ENCODE assay signal across 18 cellular contexts in the genomic region with DNA sequence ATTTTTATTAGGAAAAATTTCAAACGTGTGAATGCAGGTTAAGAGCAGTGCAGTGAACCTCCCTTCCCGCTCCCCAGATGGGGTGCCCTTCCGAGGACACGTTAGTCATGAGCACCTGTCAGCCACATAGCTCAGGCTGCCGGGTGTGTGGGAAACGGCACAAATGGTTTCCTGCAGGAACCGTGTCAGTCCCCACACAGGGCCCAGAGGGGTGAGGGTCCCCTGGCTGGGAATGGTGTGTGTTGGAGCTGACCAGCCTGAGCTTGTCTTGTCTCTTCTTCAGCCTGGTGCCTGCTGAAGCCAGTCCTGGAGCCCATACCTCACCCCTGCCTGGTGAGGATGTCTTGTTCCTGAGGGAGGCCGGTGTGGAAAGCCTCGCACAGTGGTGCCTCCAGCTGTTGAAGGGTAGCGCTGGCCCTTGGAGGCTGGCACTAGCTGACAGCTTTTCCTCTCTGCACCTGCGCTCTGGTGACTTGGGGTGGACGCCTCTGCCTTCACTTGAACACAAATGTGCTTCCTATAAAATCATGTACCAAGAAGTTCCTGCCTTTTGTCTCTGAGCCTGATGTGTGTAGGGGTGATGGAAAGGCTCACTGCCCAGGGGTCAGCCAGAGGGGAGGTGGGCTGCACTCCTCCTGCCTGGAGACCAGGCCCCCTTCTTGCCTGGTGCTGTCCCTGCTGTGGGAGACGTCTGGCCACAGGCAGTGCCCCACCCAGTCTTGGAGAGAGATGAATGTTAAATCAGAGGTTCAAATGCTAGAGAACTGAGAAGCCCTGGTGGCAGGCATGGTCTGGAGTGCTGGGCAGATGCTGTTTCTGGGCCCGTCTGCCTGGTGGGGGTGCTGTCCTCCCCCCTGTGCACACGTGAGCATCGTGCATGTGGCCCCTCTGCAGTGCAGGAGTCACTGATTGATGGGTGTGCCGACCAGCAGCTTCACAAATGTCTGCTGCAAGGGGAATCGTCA.
A peak's percentile ranks its signal among the peaks of the same experiment; 100 is the strongest.
DNase-seq lines count a peak whose midpoint lies in the region; ATAC-seq and TF ChIP-seq lines count a peak whose summit lies in the region.
"Had no signal": no experiment of that assay in that cellular context is flagged by ENCODE, and none has a peak within 500 bp of the region (broad histone marks: within the 10 kb centered on the region; RNA-seq: fewer than 3 reads in every experiment).

No MANE protein-coding gene starts in this region.

- in situ Hi-C loops in mammary epithelial cell (cut with MboI; ENCODE audit: low sequenced_read_pairs in 2 of 2): no loop called here

- H3K9me3 ChIP-seq in mammary epithelial cell (replicated peaks; ENCODE audit: insufficient read depth, low read length) (peaks cover 27% of the 10 kb centered on the region), mucosa of descending colon (peaks cover 22% of the 10 kb centered on the region), upper lobe of left lung (peaks cover 9 to 21% (median 16%) of the 10 kb centered on the region in 4 donors), esophagus muscularis mucosa (peaks cover 0 to 40% (median 34%) of the 10 kb centered on the region in 4 donors)

- BruUV-seq in mammary epithelial cell (replicated peaks; lab: Mats Ljungman, UMichigan) (TSS peak; percentile 21), MCF 10A (replicated peaks; lab: Mats Ljungman, UMichigan) (no TSS peak)

- no peak overlapping the region for H2AFZ ChIP-seq in mammary epithelial cell (ENCODE audit: low read depth, low read length)
- H2AFZ ChIP-seq: neural progenitor cell had no signal

- no peak for DNase-seq in mammary epithelial cell
- no peak for DNase-seq in MCF 10A (ENCODE audit: unreplicated experiment)
- DNase-seq in coronary artery (ENCODE audit: low spot score): peak; percentile 41
- peak in 2 of 3 donors; percentile 12 to 37 for DNase-seq in mucosa of descending colon
- peak; percentile 10 to 50 for DNase-seq in upper lobe of left lung
- no peak for DNase-seq in NCI-H510A (lab: John Stamatoyannopoulos, UW)
- DNase-seq in esophagus muscularis mucosa (ENCODE audit: extremely low spot score): no peak
- DNase-seq: activated CD4-positive, alpha-beta T cell treated with anti-CD3 and anti-CD28 coated beads for 48 hours; cerebellar nuclear complex; effector memory CD4-positive, alpha-beta T cell; NCI-H1417 treated with DMSO at 0.1 percent for 48 hours; NCI-H526 treated with DMSO at 0.1 percent for 48 hours; retina; SHP77; SW 1271 had no signal

- no peaks in the 10 kb centered on the region for H3K4me1 Mint-ChIP-seq in MCF 10A (ENCODE audit: insufficient read depth, unreplicated experiment)
- H3K4me1 Mint-ChIP-seq: CD14-positive monocyte, neural progenitor cell had no signal

- H4K20me1 ChIP-seq in mammary epithelial cell (ENCODE audit: insufficient read depth, low read length): no peaks in the 10 kb centered on the region

- TF ChIP-seq POLR2A in upper lobe of left lung (IDR thresholded peaks at IDR 0.05): no peak
- TF ChIP-seq POLR2A in esophagus muscularis mucosa (IDR thresholded peaks at IDR 0.05; ENCODE audit: low read depth): no peak

- H3K36me3 Mint-ChIP-seq in MCF 10A (ENCODE audit: insufficient read depth, unreplicated experiment): peaks cover 36% of the 10 kb centered on the region

- CTCF ChIA-PET in mammary epithelial cell (lab: Charles Lee; ENCODE audit: low non-redundant PET) (no interaction called here), MCF 10A (lab: Yijun Ruan, JAX) (interaction anchor here (1.3 kb wide), 1 partner anchor 160 kb away, joined by 3 read pairs; no protein-coding TSS in a partner anchor)

- H3K27me3 ChIP-seq in mammary epithelial cell (ENCODE audit: insufficient read depth, low read length) (no peaks in the 10 kb centered on the region), upper lobe of left lung (no peaks in the 10 kb centered on the region), esophagus muscularis mucosa (no peaks in the 10 kb centered on the region)
- H3K27me3 ChIP-seq: neural progenitor cell had no signal

- no peaks in the 10 kb centered on the region for H3K4me1 ChIP-seq in mammary epithelial cell (ENCODE audit: insufficient read depth, low read length)
- H3K4me1 ChIP-seq in mucosa of descending colon (ENCODE audit: low read depth): no peaks in the 10 kb centered on the region
- H3K4me1 ChIP-seq in upper lobe of left lung: peaks cover 0 to 9% (median 4%) of the 10 kb centered on the region in 4 donors
- no peaks in the 10 kb centered on the region for H3K4me1 ChIP-seq in esophagus muscularis mucosa
- H3K4me1 ChIP-seq: neural progenitor cell had no signal

- H3K9me3 Mint-ChIP-seq in MCF 10A (ENCODE audit: unreplicated experiment): peaks cover 26% of the 10 kb centered on the region

- WGBS in mammary epithelial cell (ENCODE audit: low coverage, missing lambda C conversion rate): 96% methylated on average over 13 of the region's 18 CpGs
- 87 to 92% methylated on average over 16 to 18 of the region's 18 CpGs for WGBS in upper lobe of left lung, 2 donors
- 83% methylated on average over 16 of the region's 18 CpGs for WGBS in esophagus muscularis mucosa

- no peaks in the 10 kb centered on the region for H3K79me2 ChIP-seq in mammary epithelial cell (ENCODE audit: insufficient read depth, low read length)

- no peak for TF ChIP-seq CTCF in mammary epithelial cell (conservative IDR thresholded peaks at IDR 0.05 in 1 of 2, IDR thresholded peaks at IDR 0.05 in 1 of 2; ENCODE audit: extremely low read depth in 1 of 2, insufficient read depth in 1 of 2, low read depth in 1 of 2, low read length in 2 of 2)
- no peak for TF ChIP-seq CTCF in MCF 10A (IDR thresholded peaks at IDR 0.05; ENCODE audit: unreplicated experiment)
- TF ChIP-seq CTCF in coronary artery (IDR thresholded peaks at IDR 0.05): no peak
- TF ChIP-seq CTCF in mucosa of descending colon (IDR thresholded peaks at IDR 0.05): no peak
- no peak for TF ChIP-seq CTCF in upper lobe of left lung (IDR thresholded peaks at IDR 0.05)
- no peak for TF ChIP-seq CTCF in esophagus muscularis mucosa (IDR thresholded peaks at IDR 0.05)

- intact Hi-C loops in mammary epithelial cell (cut with micrococcal nuclease): no loop called here
- intact Hi-C loops in MCF 10A (cut with micrococcal nuclease): no loop called here
- intact Hi-C loops in mucosa of descending colon (cut with DNase I, micrococcal nuclease): no loop called here
- intact Hi-C loops in esophagus muscularis mucosa (cut with DNase I): no loop called here

- H3K36me3 ChIP-seq in mammary epithelial cell (ENCODE audit: insufficient read depth, low read length) (peaks cover 9% of the 10 kb centered on the region), mucosa of descending colon (ENCODE audit: low read depth) (no peaks in the 10 kb centered on the region), upper lobe of left lung (peaks cover 16 to 71% (median 63%) of the 10 kb centered on the region in 4 donors), esophagus muscularis mucosa (peaks cover 64 to 79% (median 76%) of the 10 kb centered on the region in 4 donors)

- H3K27ac Mint-ChIP-seq in MCF 10A (ENCODE audit: low read depth, unreplicated experiment): no peak overlapping the region
- H3K27ac Mint-ChIP-seq: neural progenitor cell had no signal

- H3K9ac ChIP-seq in mammary epithelial cell (ENCODE audit: insufficient read depth, low read length): no peak overlapping the region
- H3K9ac ChIP-seq: neural progenitor cell had no signal

- no peak for TF ChIP-seq EP300 in upper lobe of left lung (IDR thresholded peaks at IDR 0.05)
- no peak for TF ChIP-seq EP300 in esophagus muscularis mucosa (IDR thresholded peaks at IDR 0.05)

- H3K27me3 Mint-ChIP-seq in MCF 10A (ENCODE audit: insufficient read depth, unreplicated experiment): no peaks in the 10 kb centered on the region

- no peak overlapping the region for H3K4me3 ChIP-seq in mammary epithelial cell (replicated peaks in 1 of 3; ENCODE audit: insufficient read depth in 1 of 3, low read depth in 2 of 3, low read length in 3 of 3)
- H3K4me3 ChIP-seq in coronary artery: no peak overlapping the region
- H3K4me3 ChIP-seq in mucosa of descending colon: no peak overlapping the region
- H3K4me3 ChIP-seq in upper lobe of left lung: no peak overlapping the region
- H3K4me3 ChIP-seq in esophagus muscularis mucosa: no peak overlapping the region
- H3K4me3 ChIP-seq: neural progenitor cell had no signal

- H3K27ac ChIP-seq in mammary epithelial cell (ENCODE audit: insufficient read depth, low read depth, low read length): no peak overlapping the region
- no peak overlapping the region for H3K27ac ChIP-seq in coronary artery
- H3K27ac ChIP-seq in upper lobe of left lung: no peak overlapping the region
- no peak overlapping the region for H3K27ac ChIP-seq in esophagus muscularis mucosa (replicated peaks in 1 of 4)
- H3K27ac ChIP-seq: neural progenitor cell had no signal

- POLR2A ChIA-PET in MCF 10A (lab: Yijun Ruan, JAX): interaction anchor here (0.6 kb wide), 1 partner anchor 1276 kb away, joined by 3 read pairs; a partner anchor contains a TSS

- H3K4me3 Mint-ChIP-seq in MCF 10A (ENCODE audit: unreplicated experiment): no peak overlapping the region
- H3K4me3 Mint-ChIP-seq: CD14-positive monocyte, neural progenitor cell had no signal

- H3K4me2 ChIP-seq in mammary epithelial cell (ENCODE audit: insufficient read depth, low read depth, low read length): no peak overlapping the region
- H3K4me2 ChIP-seq: neural progenitor cell had no signal

- ATAC-seq in mucosa of descending colon (no peak), upper lobe of left lung (ENCODE audit: low FRiP score in 2 of 2) (no peak), HG03378 (IDR thresholded peaks at IDR 0.05; ENCODE audit: unreplicated experiment) (no peak)

- dilution Hi-C loops in mammary epithelial cell (cut with HindIII; ENCODE audit: low sequenced_read_pairs): loop anchor here (5.0 kb wide), 1 partner anchor 275 kb away; no protein-coding TSS in a partner anchor

Comparison
In these comparisons a context has a peak if more than half of its experiments do, and no peak if none do; other contexts are left out.
1. DNase-seq: peak in coronary artery (single experiment), mucosa of descending colon (2 of 3) and upper lobe of left lung (2 of 2); none in mammary epithelial cell (single experiment), MCF 10A (single experiment), NCI-H510A (single experiment) and esophagus muscularis mucosa (single experiment).